In the genomic region with DNA sequence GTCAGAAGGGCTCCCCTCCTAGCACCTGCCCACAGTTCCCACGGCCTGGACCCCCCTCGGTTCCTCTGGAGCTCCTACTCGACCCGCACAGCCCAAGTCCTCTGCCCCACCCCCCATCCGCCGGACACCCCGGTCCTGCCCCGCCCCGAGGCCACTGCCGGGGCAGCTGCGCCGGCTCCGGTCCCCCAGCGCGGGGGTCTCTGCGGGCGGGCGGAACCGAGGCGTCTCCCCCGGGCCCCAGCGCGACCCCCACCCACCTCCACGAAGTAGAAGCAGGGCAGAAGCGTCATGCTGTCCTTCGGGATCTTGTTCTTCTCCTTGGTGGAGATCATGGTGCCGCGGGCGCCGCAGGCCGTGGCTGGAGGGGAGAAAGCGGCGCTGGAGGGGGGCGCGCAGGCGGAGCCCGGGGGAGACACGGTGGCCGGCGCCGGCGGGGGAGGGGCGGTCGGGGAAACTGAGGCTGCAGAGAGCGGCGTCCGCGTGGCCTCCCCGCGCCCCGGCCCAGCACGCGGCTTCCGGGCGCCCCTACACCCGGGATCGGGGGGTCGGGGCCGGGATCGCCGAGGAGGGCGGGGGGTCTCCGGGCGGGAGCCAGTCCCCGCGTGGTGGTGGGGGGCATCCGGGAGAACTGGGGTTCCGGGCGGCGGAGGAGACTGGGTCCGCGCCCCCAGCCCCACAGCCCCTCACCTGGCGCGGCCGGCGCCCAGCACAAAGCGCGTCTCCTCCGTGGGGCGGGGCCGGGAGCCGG, we compare ENCODE assay signal across 9 cellular contexts. TPM values are rescaled to one million over a fixed set of nuclear protein-coding genes. Genes with fewer than 3 reads are reported as not detected.
DNase-seq lines count a peak whose midpoint lies in the region; ATAC-seq, FAIRE-seq and TF ChIP-seq lines count a peak whose summit lies in the region.
"Had no signal": no experiment of that assay in that cellular context is flagged by ENCODE, and none has a peak within 500 bp of the region (broad histone marks: within the 10 kb centered on the region; RNA-seq: fewer than 3 reads in every experiment).

A gene with protein sequence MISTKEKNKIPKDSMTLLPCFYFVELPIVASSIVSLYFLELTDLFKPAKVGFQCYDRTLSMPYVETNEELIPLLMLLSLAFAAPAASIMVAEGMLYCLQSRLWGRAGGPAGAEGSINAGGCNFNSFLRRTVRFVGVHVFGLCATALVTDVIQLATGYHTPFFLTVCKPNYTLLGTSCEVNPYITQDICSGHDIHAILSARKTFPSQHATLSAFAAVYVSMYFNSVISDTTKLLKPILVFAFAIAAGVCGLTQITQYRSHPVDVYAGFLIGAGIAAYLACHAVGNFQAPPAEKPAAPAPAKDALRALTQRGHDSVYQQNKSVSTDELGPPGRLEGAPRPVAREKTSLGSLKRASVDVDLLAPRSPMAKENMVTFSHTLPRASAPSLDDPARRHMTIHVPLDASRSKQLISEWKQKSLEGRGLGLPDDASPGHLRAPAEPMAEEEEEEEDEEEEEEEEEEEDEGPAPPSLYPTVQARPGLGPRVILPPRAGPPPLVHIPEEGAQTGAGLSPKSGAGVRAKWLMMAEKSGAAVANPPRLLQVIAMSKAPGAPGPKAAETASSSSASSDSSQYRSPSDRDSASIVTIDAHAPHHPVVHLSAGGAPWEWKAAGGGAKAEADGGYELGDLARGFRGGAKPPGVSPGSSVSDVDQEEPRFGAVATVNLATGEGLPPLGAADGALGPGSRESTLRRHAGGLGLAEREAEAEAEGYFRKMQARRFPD (minus strand): TSS at position 728 of the 748 bp plus-strand sequence. CDS start 396 bp downstream, at position 332.

- POLR2A ChIA-PET in Panc1 (lab: Charles Lee), result no interaction called here

- H3K9me3 Mint-ChIP-seq in CD14-positive monocyte (peaks cover 0 to 3% (median 0%) of the 10 kb centered on the region in 7 donors), osteocyte (ENCODE audit: unreplicated experiment) (no peaks in the 10 kb centered on the region)
- H3K9me3 Mint-ChIP-seq: T-helper 1 cell treated with Interleukin-12 subunit alpha and Interleukin-12 subunit beta and Interleukin-4 antibody, amounts not matched to agents 30 μg/mL and 1 μg/mL, for 36 hours had no signal

- DNase-seq in CD14-positive monocyte (ENCODE audit: low spot score), result no peak
- DNase-seq in Panc1 (ENCODE audit: low read depth, low spot score), result no peak
- DNase-seq in frontal cortex (ENCODE audit: low spot score in 2 of 2), result peak in 1 of 2 donors; percentile 49
- DNase-seq in osteocyte (ENCODE audit: extremely low spot score, unreplicated experiment), result no peak
- no peak for DNase-seq in ACHN

- no TSS peak for BruUV-seq in Panc1 (replicated peaks; lab: Mats Ljungman, UMichigan)

- H3K27ac Mint-ChIP-seq in CD14-positive monocyte (peak within 1 kb of the TSS in 1 of 7 donors; percentile 13), osteocyte (ENCODE audit: unreplicated experiment) (no peak within 1 kb of the TSS)
- H3K27ac Mint-ChIP-seq: T-helper 1 cell treated with Interleukin-12 subunit alpha and Interleukin-12 subunit beta and Interleukin-4 antibody, amounts not matched to agents 30 μg/mL and 1 μg/mL, for 36 hours had no signal

- peak within 1 kb of the TSS; percentile 90 for H3K27ac ChIP-seq in Panc1 (ENCODE audit: low read length)

- H3K9me3 ChIP-seq in Panc1 (ENCODE audit: control insufficient read depth, insufficient read depth, low read depth, low read length), result no peaks in the 10 kb centered on the region

- intact Hi-C loops in CD14-positive monocyte (cut with micrococcal nuclease), result no loop called here
- intact Hi-C loops in Panc1 (cut with micrococcal nuclease; ENCODE audit: unreplicated experiment), result no loop called here

- H3K27me3 ChIP-seq in Panc1 (ENCODE audit: control insufficient read depth, insufficient read depth, low read length), result no peaks in the 10 kb centered on the region

- H3K36me3 Mint-ChIP-seq in CD14-positive monocyte (peaks cover 0 to 2% of the 10 kb centered on the region in 2 donors), osteocyte (ENCODE audit: unreplicated experiment) (no peaks in the 10 kb centered on the region)

- TF ChIP-seq CTCF in CD14-positive monocyte (IDR thresholded peaks at IDR 0.05), result no peak
- no peak for TF ChIP-seq CTCF in Panc1 (IDR thresholded peaks at IDR 0.05)
- TF ChIP-seq CTCF in osteocyte (IDR thresholded peaks at IDR 0.05), result no peak

- ATAC-seq in Panc1 (peak; percentile 14; the same call in 1 of the 2 replicates), GM19463 (IDR thresholded peaks at IDR 0.05; ENCODE audit: unreplicated experiment) (no peak), HG02571 (IDR thresholded peaks at IDR 0.05; ENCODE audit: unreplicated experiment) (no peak), GM18870 (IDR thresholded peaks at IDR 0.05; ENCODE audit: unreplicated experiment) (no peak)

- in situ Hi-C loops in Panc1 (cut with HindIII; ENCODE audit: low pct_unique_long_range_greater_than_20kb, low sequenced_read_pairs), result no loop called here
- in situ Hi-C loops in ACHN (cut with HindIII; ENCODE audit: low pct_ligation_motif_present, low pct_unique_long_range_greater_than_20kb, low sequenced_read_pairs), result no loop called here

- CTCF ChIA-PET in Panc1 (lab: Charles Lee), result no interaction called here

- FAIRE-seq in frontal cortex (lab: Jason Lieb, UNC), result no peak

- H3K4me1 Mint-ChIP-seq in CD14-positive monocyte (peaks cover 37% of the 10 kb centered on the region), osteocyte (ENCODE audit: unreplicated experiment) (peaks cover 5% of the 10 kb centered on the region)

- H3K4me1 ChIP-seq in Panc1 (ENCODE audit: control insufficient read depth, insufficient read depth, low read length), result peaks cover 8% of the 10 kb centered on the region

- no peaks in the 10 kb centered on the region for H3K36me3 ChIP-seq in Panc1 (ENCODE audit: control insufficient read depth, insufficient read depth, low read length)

- H3K4me3 ChIP-seq in Panc1 (ENCODE audit: low read depth in 2 of 2, low read length in 2 of 2), result peak within 1 kb of the TSS; percentile 46 to 48

- peak within 1 kb of the TSS; percentile 78 to 79 for H3K4me3 Mint-ChIP-seq in CD14-positive monocyte
- H3K4me3 Mint-ChIP-seq in osteocyte (ENCODE audit: unreplicated experiment), result peak within 1 kb of the TSS; percentile 69
- H3K4me3 Mint-ChIP-seq: T-helper 1 cell treated with Interleukin-12 subunit alpha and Interleukin-12 subunit beta and Interleukin-4 antibody, amounts not matched to agents 30 μg/mL and 1 μg/mL, for 36 hours had no signal

- H3K27me3 Mint-ChIP-seq in CD14-positive monocyte (ENCODE audit: low read depth in 3 of 3) (peaks cover 3 to 7% (median 5%) of the 10 kb centered on the region in 3 donors), osteocyte (ENCODE audit: unreplicated experiment) (no peaks in the 10 kb centered on the region)

RNA-seq across cellular contexts. Expression of the gene that starts here (rescaled TPM):
- polyA plus RNA-seq in CD14-positive monocyte, result not detected
- 63.7 TPM for total RNA-seq in Panc1 (2021; ENCODE audit: unreplicated experiment)
- 123 TPM for polyA plus RNA-seq in Panc1 (2012; ENCODE audit: insufficient read length)
- 119 TPM for total RNA-seq in frontal cortex
- total RNA-seq in osteocyte, result 18.2 and 19.4 TPM in 2 replicates
